Comparison of ENCODE assay signal across 10 cellular contexts in genomic region chr14:45526715-45527549, GRCh38.
DNase-seq lines count a peak whose midpoint lies in the region; ATAC-seq and TF ChIP-seq lines count a peak whose summit lies in the region.
"Had no signal": no experiment of that assay in that cellular context is flagged by ENCODE, and none has a peak within 500 bp of the region (broad histone marks: within the 10 kb centered on the region; RNA-seq: fewer than 3 reads in every experiment).

No MANE protein-coding gene starts in this region.

- no peak overlapping the region for H4K8ac ChIP-seq in mesendoderm (ENCODE audit: low read depth, low read length)

- H4K5ac ChIP-seq in mesendoderm (ENCODE audit: low read length) = no peak overlapping the region

- no CpG with 5 or more reads among the region's 14 CpGs for WGBS in mesendoderm (ENCODE audit: extremely low coverage, insufficient coverage, low lambda C conversion rate)

- H3K27me3 ChIP-seq in brain microvascular endothelial cell (replicated peaks) = no peaks in the 10 kb centered on the region
- no peaks in the 10 kb centered on the region for H3K27me3 ChIP-seq in mesendoderm (ENCODE audit: insufficient read depth, low read length, poor library complexity)
- no peaks in the 10 kb centered on the region for H3K27me3 ChIP-seq in CD4-positive, alpha-beta T cell (ENCODE audit: control insufficient read depth, insufficient read depth, low read length)
- H3K27me3 ChIP-seq: BLaER1 treated with 17β-estradiol and CSF1 and Interleukin-3, amounts not matched to agents 10 nM and 100 nM; ovary had no signal

- H3K9me3 Mint-ChIP-seq in activated CD4-positive, alpha-beta T cell treated with anti-CD3 and anti-CD28 coated beads, Interleukin-2, amount 10 ng/mL, durations not matched to agents 24 days and 14 days = no peaks in the 10 kb centered on the region
- H3K9me3 Mint-ChIP-seq in CD4-positive, alpha-beta T cell = peaks cover 8% of the 10 kb centered on the region

- no peak overlapping the region for H2BK120ac ChIP-seq in mesendoderm (ENCODE audit: low read depth, low read length)

- H3K9ac ChIP-seq in mesendoderm (ENCODE audit: low read length) = peak overlapping the region; percentile 32
- H3K9ac ChIP-seq: BLaER1 treated with 17β-estradiol and CSF1 and Interleukin-3, amounts not matched to agents 10 nM and 100 nM had no signal

- H2BK5ac ChIP-seq in mesendoderm (ENCODE audit: low read length) = peak overlapping the region; percentile 63

- H3K4me3 Mint-ChIP-seq in activated CD4-positive, alpha-beta T cell treated with anti-CD3 and anti-CD28 coated beads, Interleukin-2, amount 10 ng/mL, durations not matched to agents 24 days and 14 days = no peak overlapping the region
- H3K4me3 Mint-ChIP-seq in CD4-positive, alpha-beta T cell = no peak overlapping the region

- TF ChIP-seq CTCF in brain microvascular endothelial cell (IDR thresholded peaks at IDR 0.05; ENCODE audit: low read depth, low read length, missing control alignments) = peak; percentile 53
- no peak for TF ChIP-seq CTCF in CD4-positive, alpha-beta T cell (IDR thresholded peaks at IDR 0.05)

- no peaks in the 10 kb centered on the region for H3K27me3 Mint-ChIP-seq in activated CD4-positive, alpha-beta T cell treated with anti-CD3 and anti-CD28 coated beads, Interleukin-2, amount 10 ng/mL, durations not matched to agents 24 days and 14 days
- H3K27me3 Mint-ChIP-seq in CD4-positive, alpha-beta T cell = no peaks in the 10 kb centered on the region

- no peak overlapping the region for H3K18ac ChIP-seq in mesendoderm (ENCODE audit: low read length)

- peaks cover 5% of the 10 kb centered on the region for H3K4me1 ChIP-seq in mesendoderm (ENCODE audit: control insufficient read depth, low read depth, low read length)
- H3K4me1 ChIP-seq: BLaER1 treated with 17β-estradiol and CSF1 and Interleukin-3, amounts not matched to agents 10 nM and 100 nM had no signal

- H3K79me2 ChIP-seq in mesendoderm (ENCODE audit: control insufficient read depth, insufficient read depth, low read length) = no peaks in the 10 kb centered on the region

- no peaks in the 10 kb centered on the region for H3K79me1 ChIP-seq in mesendoderm (ENCODE audit: low read length)

- no peaks in the 10 kb centered on the region for H3K9me3 ChIP-seq in CD4-positive, alpha-beta T cell (ENCODE audit: control insufficient read depth, low read length)
- H3K9me3 ChIP-seq: BLaER1 treated with 17β-estradiol and CSF1 and Interleukin-3, amounts not matched to agents 10 nM and 100 nM; ovary had no signal

- no peak overlapping the region for H2BK15ac ChIP-seq in mesendoderm (replicated peaks; ENCODE audit: low read depth)

- H3K27ac Mint-ChIP-seq in activated CD4-positive, alpha-beta T cell treated with anti-CD3 and anti-CD28 coated beads, Interleukin-2, amount 10 ng/mL, durations not matched to agents 24 days and 14 days = no peak overlapping the region
- no peak overlapping the region for H3K27ac Mint-ChIP-seq in CD4-positive, alpha-beta T cell

- H2AK5ac ChIP-seq in mesendoderm (ENCODE audit: low read length) = peak overlapping the region; percentile 69

- peak; percentile 10 for DNase-seq in activated CD4-positive, alpha-beta T cell treated with anti-CD3 and anti-CD28 coated beads for 48 hours
- DNase-seq in activated CD4-positive, alpha-beta T cell treated with anti-CD3 and anti-CD28 coated beads, Interleukin-2, amount 10 ng/mL, durations not matched to agents 24 days and 14 days = no peak
- peak; percentile 29 for DNase-seq in NCI-H2171 (lab: John Stamatoyannopoulos, UW)
- DNase-seq in brain microvascular endothelial cell = peak; percentile 18
- peak; percentile 86 for DNase-seq in mesendoderm
- DNase-seq in CD4-positive, alpha-beta T cell = no peak

- H3K4me1 Mint-ChIP-seq in activated CD4-positive, alpha-beta T cell treated with anti-CD3 and anti-CD28 coated beads, Interleukin-2, amount 10 ng/mL, durations not matched to agents 24 days and 14 days = no peaks in the 10 kb centered on the region
- no peaks in the 10 kb centered on the region for H3K4me1 Mint-ChIP-seq in CD4-positive, alpha-beta T cell (ENCODE audit: low read depth)

- CTCF ChIA-PET in CD4-positive, alpha-beta T cell (lab: Charles Lee) = no interaction called here

- no peak overlapping the region for H3K4me2 ChIP-seq in mesendoderm (ENCODE audit: low read length)
- H3K4me2 ChIP-seq: BLaER1 treated with 17β-estradiol and CSF1 and Interleukin-3, amounts not matched to agents 10 nM and 100 nM had no signal

- in situ Hi-C loops in brain microvascular endothelial cell (cut with HindIII; ENCODE audit: low pct_ligation_motif_present, low sequenced_read_pairs) = no loop called here

- no peaks in the 10 kb centered on the region for H3K36me3 ChIP-seq in brain microvascular endothelial cell (replicated peaks)
- no peaks in the 10 kb centered on the region for H3K36me3 ChIP-seq in mesendoderm (ENCODE audit: control insufficient read depth, insufficient read depth, low read length)
- H3K36me3 ChIP-seq: BLaER1 treated with 17β-estradiol and CSF1 and Interleukin-3, amounts not matched to agents 10 nM and 100 nM; ovary had no signal

- no peak overlapping the region for H3K4ac ChIP-seq in mesendoderm (ENCODE audit: low read depth, low read length)

- peak; percentile 71 for ATAC-seq in HG03378 (IDR thresholded peaks at IDR 0.05; ENCODE audit: unreplicated experiment)
- ATAC-seq in CD4-positive, alpha-beta T cell (ENCODE audit: poor library complexity) = no peak
- no peak for ATAC-seq in HG03139 (IDR thresholded peaks at IDR 0.05; ENCODE audit: unreplicated experiment)

- H3K56ac ChIP-seq in mesendoderm (ENCODE audit: low read length) = peak overlapping the region; percentile 73

- intact Hi-C loops in activated CD4-positive, alpha-beta T cell treated with anti-CD3 and anti-CD28 coated beads, Interleukin-2, amount 10 ng/mL, durations not matched to agents 24 days and 14 days (cut with micrococcal nuclease) = loop anchor here (5.0 kb wide), 1 partner anchor 100 kb away; no protein-coding TSS in a partner anchor
- intact Hi-C loops in CD4-positive, alpha-beta T cell (cut with DNase I, micrococcal nuclease) = no loop called here

- no peaks in the 10 kb centered on the region for H3K36me3 Mint-ChIP-seq in activated CD4-positive, alpha-beta T cell treated with anti-CD3 and anti-CD28 coated beads, Interleukin-2, amount 10 ng/mL, durations not matched to agents 24 days and 14 days (ENCODE audit: low read depth)
- no peaks in the 10 kb centered on the region for H3K36me3 Mint-ChIP-seq in CD4-positive, alpha-beta T cell (ENCODE audit: low read depth)

- POLR2A ChIA-PET in CD4-positive, alpha-beta T cell (lab: Charles Lee) = no interaction called here

- H3K4me3 ChIP-seq in brain microvascular endothelial cell (ENCODE audit: low read depth, low read length) (no peak overlapping the region), mesendoderm (ENCODE audit: low read length) (no peak overlapping the region)
- H3K4me3 ChIP-seq: BLaER1 treated with 17β-estradiol and CSF1 and Interleukin-3, amounts not matched to agents 10 nM and 100 nM; ovary had no signal

- H3K27ac ChIP-seq in brain microvascular endothelial cell (no peak overlapping the region), mesendoderm (ENCODE audit: low read depth, low read length) (no peak overlapping the region)
- no peak overlapping the region for H3K27ac ChIP-seq in CD4-positive, alpha-beta T cell (ENCODE audit: low read depth, low read length)
- H3K27ac ChIP-seq: BLaER1 treated with 17β-estradiol and CSF1 and Interleukin-3, amounts not matched to agents 10 nM and 100 nM; ovary had no signal

- H3K23ac ChIP-seq in mesendoderm (ENCODE audit: low read length) = no peak overlapping the region

Comparison
In these comparisons a context has a peak if more than half of its experiments do, and no peak if none do; other contexts are left out.
1. DNase-seq: peak in activated CD4-positive, alpha-beta T cell treated with anti-CD3 and anti-CD28 coated beads for 48 hours (single experiment), NCI-H2171 (single experiment), brain microvascular endothelial cell (single experiment) and mesendoderm (single experiment); none in activated CD4-positive, alpha-beta T cell treated with anti-CD3 and anti-CD28 coated beads, Interleukin-2, amount 10 ng/mL, durations not matched to agents 24 days and 14 days (single experiment) and CD4-positive, alpha-beta T cell (0 of 10).